ENCODE assay signal across 8 cellular contexts in the genomic region with DNA sequence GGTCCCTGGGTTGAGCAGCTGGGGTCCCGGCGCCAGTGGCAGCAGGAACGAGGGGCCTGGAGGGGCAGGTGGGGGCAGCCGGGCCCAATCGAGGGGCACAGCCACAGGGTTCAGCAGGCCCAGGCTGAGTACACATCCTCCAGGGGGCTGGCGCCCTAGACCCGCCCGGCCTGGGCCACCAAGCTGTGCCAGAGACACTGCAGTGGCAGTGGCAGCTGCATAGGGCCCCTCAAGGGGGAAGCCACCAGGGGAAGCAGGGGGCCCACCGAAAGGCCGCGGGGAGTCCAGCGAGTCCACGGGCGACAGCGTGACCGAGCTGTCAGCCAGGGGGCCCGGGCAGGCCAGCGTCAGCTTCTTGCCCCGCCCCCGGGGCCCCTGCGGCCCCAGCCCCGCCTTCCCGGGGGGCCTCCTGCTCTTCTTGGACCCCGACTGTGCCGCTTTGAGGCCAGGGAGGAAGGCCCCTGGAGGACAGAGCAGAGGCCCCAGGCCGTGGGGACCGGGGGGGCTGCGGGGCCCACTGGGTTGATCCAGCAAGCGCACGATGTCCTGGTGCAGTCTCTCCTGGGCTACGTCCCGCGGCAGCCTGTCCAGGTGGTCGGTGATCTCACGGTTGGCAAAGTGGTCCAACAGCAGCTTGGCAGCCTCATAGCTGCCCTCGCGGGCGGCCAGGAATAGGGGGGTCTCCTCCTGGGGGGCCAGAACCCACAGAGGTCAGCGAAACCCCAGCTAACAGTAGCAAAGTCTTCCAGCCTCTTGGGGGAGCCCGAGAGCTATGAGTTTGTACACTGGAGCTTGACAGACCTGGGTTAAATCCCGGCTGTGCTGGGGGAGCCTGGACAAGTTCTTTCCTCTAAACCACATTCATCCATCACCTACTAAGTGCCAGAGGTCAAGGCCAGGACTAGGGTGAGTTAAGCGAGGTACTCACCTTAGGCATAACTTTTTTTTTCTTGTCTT. TPM values are rescaled to one million over a fixed set of nuclear protein-coding genes. Genes with fewer than 3 reads are reported as not detected.
A peak's percentile ranks its signal among the peaks of the same experiment; 100 is the strongest.
DNase-seq lines count a peak whose midpoint lies in the region; ATAC-seq, FAIRE-seq and TF ChIP-seq lines count a peak whose summit lies in the region.

No MANE protein-coding gene starts in this region.

- no peak for TF ChIP-seq EP300 in H1 (IDR thresholded peaks at IDR 0.05; ENCODE audit: borderline replicate concordance in 1 of 2, low read depth in 2 of 2, low read length in 2 of 2)

- no peaks in the 10 kb centered on the region for H3K27me3 Mint-ChIP-seq in activated CD8-positive, alpha-beta T cell treated with anti-CD3 and anti-CD28 coated beads, Interleukin-2, amount 10 ng/mL, durations not matched to agents 7 days and 5 days (ENCODE audit: low read depth)
- H3K27me3 Mint-ChIP-seq in naive thymus-derived CD4-positive, alpha-beta T cell = peaks cover 0 to 3% (median 0%) of the 10 kb centered on the region in 5 donors

- no peaks in the 10 kb centered on the region for H3K23me2 ChIP-seq in H1 (ENCODE audit: low read depth, low read length)

- no peak overlapping the region for H3K4ac ChIP-seq in H1 (replicated peaks; ENCODE audit: insufficient read length, low read depth, low read length)

- H3K9ac ChIP-seq in H1 (replicated peaks in 1 of 4; ENCODE audit: extremely low read depth in 1 of 4, low read depth in 3 of 4, low read length in 3 of 4) = no peak overlapping the region

- H3K27me3 ChIP-seq in H1 (replicated peaks in 1 of 4; ENCODE audit: control insufficient read depth in 3 of 4, extremely low read depth in 1 of 4, insufficient read depth in 3 of 4, low read length in 3 of 4) = no peaks in the 10 kb centered on the region
- no peaks in the 10 kb centered on the region for H3K27me3 ChIP-seq in upper lobe of right lung
- H3K27me3 ChIP-seq in naive thymus-derived CD4-positive, alpha-beta T cell (ENCODE audit: control insufficient read depth in 2 of 2, insufficient read depth in 2 of 2, low read length in 2 of 2) = no peaks in the 10 kb centered on the region

- H4K5ac ChIP-seq in H1 (ENCODE audit: insufficient read length, low read depth, low read length) = no peak overlapping the region

- no peak for FAIRE-seq in H1 (lab: Jason Lieb, UNC)

- H3K4me3 Mint-ChIP-seq in activated CD8-positive, alpha-beta T cell treated with anti-CD3 and anti-CD28 coated beads, Interleukin-2, amount 10 ng/mL, durations not matched to agents 7 days and 5 days = no peak overlapping the region
- no peak overlapping the region for H3K4me3 Mint-ChIP-seq in naive thymus-derived CD4-positive, alpha-beta T cell

- no peak overlapping the region for H3K14ac ChIP-seq in H1 (ENCODE audit: insufficient read length)

- WGBS in H1 (ENCODE audit: extremely low coverage in 1 of 2, insufficient coverage in 1 of 2, insufficient read length in 1 of 2, insufficient replicate concordance in 2 of 2, low coverage in 1 of 2, low lambda C conversion rate in 2 of 2, missing lambda C conversion rate in 1 of 2), 2 experiments = 93% methylated on average over 27 of the region's 42 CpGs; no CpG with 5 or more reads in 1 of the 2 experiments

- no peak overlapping the region for H2BK5ac ChIP-seq in H1 (ENCODE audit: low read depth, low read length)

- no peak overlapping the region for H3K23ac ChIP-seq in H1 (ENCODE audit: insufficient read length)

- no peaks in the 10 kb centered on the region for H4K20me1 ChIP-seq in H1 (replicated peaks in 1 of 2; ENCODE audit: control insufficient read depth in 1 of 2, insufficient read depth in 2 of 2, low read length in 2 of 2)

- intact Hi-C loops in left ventricle myocardium superior (cut with micrococcal nuclease) = no loop called here
- intact Hi-C loops in Right ventricle myocardium superior (cut with DNase I) = no loop called here
- intact Hi-C loops in upper lobe of right lung (cut with DNase I) = no loop called here
- intact Hi-C loops in naive thymus-derived CD4-positive, alpha-beta T cell (cut with micrococcal nuclease) = no loop called here

- no peak overlapping the region for H2BK15ac ChIP-seq in H1 (ENCODE audit: low read length)

- TF ChIP-seq POLR2A in H1 (IDR thresholded peaks at IDR 0.05; ENCODE audit: control extremely low read depth in 1 of 2, low read depth in 2 of 2, low read length in 2 of 2) = no peak

- no peak overlapping the region for H3K18ac ChIP-seq in H1 (ENCODE audit: extremely low read depth, low read length)

- H3K27ac Mint-ChIP-seq in activated CD8-positive, alpha-beta T cell treated with anti-CD3 and anti-CD28 coated beads, Interleukin-2, amount 10 ng/mL, durations not matched to agents 7 days and 5 days = no peak overlapping the region
- no peak overlapping the region for H3K27ac Mint-ChIP-seq in naive thymus-derived CD4-positive, alpha-beta T cell

- POLR2A ChIA-PET in H1 (lab: Charles Lee; ENCODE audit: partially characterized antibody) = interaction anchor here (0.6 to 3.6 kb wide), 3 partner anchors 9 to 385 kb away, joined by 3 to 14 read pairs (median 3); no protein-coding TSS in a partner anchor
- POLR2A ChIA-PET in activated CD8-positive, alpha-beta T cell treated with anti-CD3 and anti-CD28 coated beads, Interleukin-2, amount 10 ng/mL, durations not matched to agents 7 days and 5 days (lab: Charles Lee) = no interaction called here
- POLR2A ChIA-PET in naive thymus-derived CD4-positive, alpha-beta T cell (lab: Charles Lee) = interaction anchor here (0.6 kb wide), 1 partner anchor 37 kb away, joined by 3 read pairs; no protein-coding TSS in a partner anchor

- no peak overlapping the region for H2AK5ac ChIP-seq in H1 (ENCODE audit: low read depth, low read length)

- no peaks in the 10 kb centered on the region for H3K4me1 ChIP-seq in H1 (replicated peaks in 1 of 4; ENCODE audit: control insufficient read depth in 3 of 4, insufficient read depth in 4 of 4, low read length in 3 of 4)
- H3K4me1 ChIP-seq in upper lobe of right lung = no peaks in the 10 kb centered on the region
- H3K4me1 ChIP-seq in naive thymus-derived CD4-positive, alpha-beta T cell (ENCODE audit: control insufficient read depth in 2 of 2, insufficient read depth in 2 of 2, low read length in 2 of 2) = no peaks in the 10 kb centered on the region

- H3K9me3 ChIP-seq in H1 (ENCODE audit: insufficient read depth in 2 of 2, low read depth in 1 of 2, low read length in 1 of 2) = peaks cover 16 to 38% of the 10 kb centered on the region in 2 experiments
- no peaks in the 10 kb centered on the region for H3K9me3 ChIP-seq in upper lobe of right lung
- peaks cover 0 to 16% (median 14%) of the 10 kb centered on the region in 3 experiments for H3K9me3 ChIP-seq in naive thymus-derived CD4-positive, alpha-beta T cell (ENCODE audit: control insufficient read depth in 2 of 3, low read length in 3 of 3)

- no peaks in the 10 kb centered on the region for H3K9me3 Mint-ChIP-seq in activated CD8-positive, alpha-beta T cell treated with anti-CD3 and anti-CD28 coated beads, Interleukin-2, amount 10 ng/mL, durations not matched to agents 7 days and 5 days (ENCODE audit: insufficient read depth)
- peaks cover 0 to 38% (median 6%) of the 10 kb centered on the region in 11 donors for H3K9me3 Mint-ChIP-seq in naive thymus-derived CD4-positive, alpha-beta T cell

- H3K27ac ChIP-seq in H1 (ENCODE audit: low read depth, low read length) = no peak overlapping the region
- no peak overlapping the region for H3K27ac ChIP-seq in upper lobe of right lung
- H3K27ac ChIP-seq in naive thymus-derived CD4-positive, alpha-beta T cell (ENCODE audit: low read depth, low read length) = no peak overlapping the region

- H3K36me3 ChIP-seq in H1 (ENCODE audit: control insufficient read depth in 2 of 4, insufficient read depth in 4 of 4, low read length in 3 of 4) (peaks cover 28 to 77% (median 52%) of the 10 kb centered on the region in 4 experiments), upper lobe of right lung (no peaks in the 10 kb centered on the region)
- no peaks in the 10 kb centered on the region for H3K36me3 ChIP-seq in naive thymus-derived CD4-positive, alpha-beta T cell (ENCODE audit: control insufficient read depth in 2 of 3, insufficient read depth in 3 of 3, low read length in 3 of 3)

- ATAC-seq in left ventricle myocardium superior (peak; percentile 37), Right ventricle myocardium superior (ENCODE audit: poor library complexity) (no peak), upper lobe of right lung (peak; percentile 28)
- no peak for ATAC-seq in activated CD8-positive, alpha-beta T cell treated with anti-CD3 and anti-CD28 coated beads, Interleukin-2, amount 10 ng/mL, durations not matched to agents 7 days and 5 days
- no peak for ATAC-seq in naive thymus-derived CD4-positive, alpha-beta T cell

- CTCF ChIA-PET in H1 (lab: Charles Lee; ENCODE audit: partially characterized antibody) = interaction anchor here (0.6 to 1.5 kb wide), 10 partner anchors 9 to 150 kb away, joined by 3 to 5 read pairs (median 4); no protein-coding TSS in a partner anchor
- CTCF ChIA-PET in activated CD8-positive, alpha-beta T cell treated with anti-CD3 and anti-CD28 coated beads, Interleukin-2, amount 10 ng/mL, durations not matched to agents 7 days and 5 days (lab: Charles Lee) = no interaction called here
- CTCF ChIA-PET in naive thymus-derived CD4-positive, alpha-beta T cell (lab: Charles Lee) = no interaction called here

- H3K79me2 ChIP-seq in H1 (ENCODE audit: control insufficient read depth in 1 of 2, insufficient read depth in 2 of 2, low read length in 2 of 2) = no peaks in the 10 kb centered on the region

- H3K56ac ChIP-seq in H1 (replicated peaks; ENCODE audit: insufficient read length, low read depth, low read length) = no peak overlapping the region

- H3K4me2 ChIP-seq in H1 (ENCODE audit: insufficient read depth in 1 of 2, low read depth in 2 of 2, low read length in 2 of 2) = no peak overlapping the region

- no peak overlapping the region for H4K91ac ChIP-seq in H1 (replicated peaks; ENCODE audit: insufficient read length, low read length)

- TF ChIP-seq CTCF in H1 (IDR thresholded peaks at IDR 0.05; ENCODE audit: control extremely low read depth in 1 of 3, insufficient read depth in 1 of 3, low read depth in 1 of 3, low read length in 3 of 3) (peak in 2 of 3 experiments; percentile 19 to 22; a peak in 2 of 4 replicates), upper lobe of right lung (IDR thresholded peaks at IDR 0.05) (peak; percentile 14)

- H2AFZ ChIP-seq in H1 (ENCODE audit: low read length) = no peak overlapping the region

- H3K36me3 Mint-ChIP-seq in activated CD8-positive, alpha-beta T cell treated with anti-CD3 and anti-CD28 coated beads, Interleukin-2, amount 10 ng/mL, durations not matched to agents 7 days and 5 days (ENCODE audit: low read depth) = no peaks in the 10 kb centered on the region
- H3K36me3 Mint-ChIP-seq in naive thymus-derived CD4-positive, alpha-beta T cell = peaks cover 0 to 4% (median 0%) of the 10 kb centered on the region in 5 donors

- H2BK12ac ChIP-seq in H1 (ENCODE audit: low read depth, low read length) = no peak overlapping the region

- H3K4me1 Mint-ChIP-seq in activated CD8-positive, alpha-beta T cell treated with anti-CD3 and anti-CD28 coated beads, Interleukin-2, amount 10 ng/mL, durations not matched to agents 7 days and 5 days (ENCODE audit: low read depth) = no peaks in the 10 kb centered on the region
- no peaks in the 10 kb centered on the region for H3K4me1 Mint-ChIP-seq in naive thymus-derived CD4-positive, alpha-beta T cell

- DNase-seq in left ventricle myocardium superior = no peak
- DNase-seq in Right ventricle myocardium superior = no peak
- peak; percentile 57 for DNase-seq in NCI-H1694 treated with DMSO at 0.1 percent for 48 hours (lab: John Stamatoyannopoulos, UW)
- DNase-seq in H1 (ENCODE audit: low read depth in 1 of 2, low spot score in 2 of 2) = no peak
- DNase-seq in upper lobe of right lung = no peak
- no peak for DNase-seq in amniotic stem cell (lab: John Stamatoyannopoulos, UW)
- DNase-seq in activated CD8-positive, alpha-beta T cell treated with anti-CD3 and anti-CD28 coated beads, Interleukin-2, amount 10 ng/mL, durations not matched to agents 7 days and 5 days = no peak
- no peak for DNase-seq in naive thymus-derived CD4-positive, alpha-beta T cell

- H3K4me3 ChIP-seq in H1 (ENCODE audit: extremely low read depth in 1 of 4, insufficient read depth in 2 of 4, low read depth in 3 of 4, low read length in 4 of 4) = no peak overlapping the region
- no peak overlapping the region for H3K4me3 ChIP-seq in upper lobe of right lung
- no peak overlapping the region for H3K4me3 ChIP-seq in naive thymus-derived CD4-positive, alpha-beta T cell (ENCODE audit: low read length)

- H4K8ac ChIP-seq in H1 (ENCODE audit: extremely low read depth, insufficient read depth, low read length) = peak overlapping the region; percentile 3; the same call in 1 of the 2 replicates

- peak in 1 of 2 experiments; percentile 46; a peak in 2 of 4 replicates for TF ChIP-seq RAD21 in H1 (IDR thresholded peaks at IDR 0.05 in 1 of 2, conservative IDR thresholded peaks at IDR 0.05 in 1 of 2; ENCODE audit: low read depth in 2 of 2, low read length in 2 of 2)

- H2BK20ac ChIP-seq in H1 (ENCODE audit: low read length) = no peak overlapping the region

- no peak overlapping the region for H2BK120ac ChIP-seq in H1 (replicated peaks; ENCODE audit: low read depth, low read length)

- H3K79me1 ChIP-seq in H1 (ENCODE audit: low read depth, low read length) = no peaks in the 10 kb centered on the region

RNA-seq across cellular contexts. Expression of a gene that starts 39.5 kb away (rescaled TPM):
- total RNA-seq in left ventricle myocardium superior = 22.8 TPM
- total RNA-seq in Right ventricle myocardium superior = 25.0 TPM
- total RNA-seq in H1 (2021; fragmentation: NEBNext Ultra II Directional; extraction: Animal tissue kit (Norgen Biotek cat#: 25700)) = 107 and 111 TPM in 2 replicates
- 37.5 and 65.9 TPM in 2 replicates for polyA plus RNA-seq in H1 (2011; rRNA removed)
- polyA plus RNA-seq in H1 (2011; cell fraction: cytosol; rRNA removed) = 27.5 TPM
- 90.3 TPM for polyA plus RNA-seq in H1 (2011; cell fraction: nucleus; rRNA removed)
- 38.0 to 79.1 TPM (median 69.0 TPM) in 4 replicates for polyA plus RNA-seq in H1 (2012, experiment 1 of 2)
- 38.3 TPM for polyA plus RNA-seq in H1 (2012, experiment 2 of 2)
- polyA plus RNA-seq in H1 (2013, experiment 1 of 2) = 77.9 TPM
- 64.5 TPM for polyA plus RNA-seq in H1 (2013, experiment 2 of 2)
- 117 and 119 TPM in 2 replicates for polyA minus RNA-seq in H1 (2011; rRNA and poly(A)+ RNA removed)
- 145 TPM for polyA minus RNA-seq in H1 (2011; cell fraction: cytosol; rRNA and poly(A)+ RNA removed)
- 87.8 TPM for polyA minus RNA-seq in H1 (2011; cell fraction: nucleus; rRNA and poly(A)+ RNA removed)
- total RNA-seq in upper lobe of right lung = 67.9 TPM
- not detected for total RNA-seq in activated CD8-positive, alpha-beta T cell treated with anti-CD3 and anti-CD28 coated beads, Interleukin-2, amount 10 ng/mL, durations not matched to agents 7 days and 5 days
- under 1 TPM in 4 of 5 experiments, not detected in 1; 0.19 to 0.80 (median 0.30) TPM for total RNA-seq in naive thymus-derived CD4-positive, alpha-beta T cell
- not detected for polyA plus RNA-seq in naive thymus-derived CD4-positive, alpha-beta T cell

RNA-seq across cellular contexts. Expression of a gene that starts 54.1 kb away (rescaled TPM):
- 15.1 TPM for total RNA-seq in left ventricle myocardium superior
- 15.9 TPM for total RNA-seq in Right ventricle myocardium superior
- total RNA-seq in H1 (2021; fragmentation: NEBNext Ultra II Directional; extraction: Animal tissue kit (Norgen Biotek cat#: 25700)) = 16.8 and 17.7 TPM in 2 replicates
- polyA plus RNA-seq in H1 (2011; rRNA removed) = 12.0 and 16.1 TPM in 2 replicates
- 11.1 TPM for polyA plus RNA-seq in H1 (2011; cell fraction: cytosol; rRNA removed)
- polyA plus RNA-seq in H1 (2011; cell fraction: nucleus; rRNA removed) = 38.2 TPM
- polyA plus RNA-seq in H1 (2012, experiment 1 of 2) = 7.5 to 11.4 TPM (median 10.6 TPM) in 4 replicates
- 9.2 TPM for polyA plus RNA-seq in H1 (2012, experiment 2 of 2)
- polyA plus RNA-seq in H1 (2013, experiment 1 of 2) = 8.5 TPM
- 8.7 TPM for polyA plus RNA-seq in H1 (2013, experiment 2 of 2)
- 5.5 and 7.4 TPM in 2 replicates for polyA minus RNA-seq in H1 (2011; rRNA and poly(A)+ RNA removed)
- polyA minus RNA-seq in H1 (2011; cell fraction: cytosol; rRNA and poly(A)+ RNA removed) = 11.4 TPM
- polyA minus RNA-seq in H1 (2011; cell fraction: nucleus; rRNA and poly(A)+ RNA removed) = 15.4 TPM
- 25.8 TPM for total RNA-seq in upper lobe of right lung
- under 1 TPM in 1 of 2 experiments, not detected in 1; 0.13 TPM for total RNA-seq in activated CD8-positive, alpha-beta T cell treated with anti-CD3 and anti-CD28 coated beads, Interleukin-2, amount 10 ng/mL, durations not matched to agents 7 days and 5 days
- 1 to 10 TPM in 2 of 5 experiments, under 1 TPM in 2, not detected in 1; 0.41 to 2.1 (median 1.2) TPM for total RNA-seq in naive thymus-derived CD4-positive, alpha-beta T cell
- polyA plus RNA-seq in naive thymus-derived CD4-positive, alpha-beta T cell = under 1 TPM; 0.12 to 0.15 TPM

Comparison
In these comparisons a context has a peak if more than half of its experiments do, and no peak if none do; other contexts are left out.
1. ATAC-seq: peak in left ventricle myocardium superior (single experiment) and upper lobe of right lung (single experiment); none in Right ventricle myocardium superior (single experiment), activated CD8-positive, alpha-beta T cell treated with anti-CD3 and anti-CD28 coated beads, Interleukin-2, amount 10 ng/mL, durations not matched to agents 7 days and 5 days (single experiment) and naive thymus-derived CD4-positive, alpha-beta T cell (single experiment).
2. RNA of a gene that starts 39.5 kb away (total RNA-seq): 107 to 111 TPM in H1, 67.9 TPM in upper lobe of right lung (single experiment), 25.0 TPM in Right ventricle myocardium superior (single experiment) and 22.8 TPM in left ventricle myocardium superior (single experiment); 0.19 to 0.80 TPM in naive thymus-derived CD4-positive, alpha-beta T cell and not detected in activated CD8-positive, alpha-beta T cell treated with anti-CD3 and anti-CD28 coated beads, Interleukin-2, amount 10 ng/mL, durations not matched to agents 7 days and 5 days; every median in the first group is over 10 times any median in the second.